Comparison of ENCODE assay signal across 13 cellular contexts in genomic region chr12:116528067-116528466, GRCh38. TPM values are rescaled to one million over a fixed set of nuclear protein-coding genes. Genes with fewer than 3 reads are reported as not detected.
A peak's percentile ranks its signal among the peaks of the same experiment; 100 is the strongest.
DNase-seq lines count a peak whose midpoint lies in the region; ATAC-seq and TF ChIP-seq lines count a peak whose summit lies in the region.
"Had no signal": no experiment of that assay in that cellular context is flagged by ENCODE, and none has a peak within 500 bp of the region (broad histone marks: within the 10 kb centered on the region; RNA-seq: fewer than 3 reads in every experiment).

No MANE protein-coding gene starts in this region.

- H3K4me3 ChIP-seq in adipocyte (ENCODE audit: low read length) (no peak overlapping the region), fibroblast of villous mesenchyme (ENCODE audit: low read depth, low read length) (no peak overlapping the region), tibial nerve (no peak overlapping the region)
- H3K4me3 ChIP-seq: ovary had no signal

- peaks cover 37% of the 10 kb centered on the region for H3K4me1 ChIP-seq in adipocyte (ENCODE audit: control insufficient read depth, insufficient read depth, low read length)
- peaks cover 0 to 62% (median 28%) of the 10 kb centered on the region in 4 donors for H3K4me1 ChIP-seq in tibial nerve

- no peak overlapping the region for H3K9ac ChIP-seq in adipocyte (ENCODE audit: low read length)

- no peak for TF ChIP-seq EP300 in tibial nerve (IDR thresholded peaks at IDR 0.05)

- TF ChIP-seq POLR2A in tibial nerve (IDR thresholded peaks at IDR 0.05) = no peak

- peak overlapping the region; percentile 32 to 79 (median 66) for H3K27ac ChIP-seq in tibial nerve

- H3K36me3 ChIP-seq in adipocyte (ENCODE audit: control insufficient read depth, insufficient read depth, low read length, severe bottlenecking) (no peaks in the 10 kb centered on the region), tibial nerve (no peaks in the 10 kb centered on the region)
- H3K36me3 ChIP-seq: ovary had no signal

- peak; percentile 26 for DNase-seq in HK-2 (ENCODE audit: unreplicated experiment)
- DNase-seq in adipocyte (ENCODE audit: low read depth) = peak; percentile 37
- peak; percentile 33 for DNase-seq in fibroblast of villous mesenchyme (ENCODE audit: low read depth)
- DNase-seq in tibial nerve (ENCODE audit: low spot score in 2 of 2) = no peak
- no peak for DNase-seq in NCI-H226
- DNase-seq in activated CD4-positive, alpha-beta T cell treated with anti-CD3 and anti-CD28 coated beads, Interleukin-2, amount 50 U/mL, for 1 hour = no peak
- no peak for DNase-seq in stimulated activated CD8-positive, alpha-beta memory T cell treated with anti-CD3 and anti-CD28 coated beads, Interleukin-4, amount 100 ng/mL, for 48 hours
- DNase-seq: activated CD4-positive, alpha-beta T cell treated with anti-CD3 and anti-CD28 coated beads for 36 hours; activated effector memory CD4-positive, alpha-beta T cell treated with anti-CD3 and anti-CD28 coated beads, Interleukin-2, amount 50 U/mL, for 16 hours; NCI-H1092; NCI-H524 treated with DMSO at 0.1 percent for 48 hours; ovary had no signal

- H3K27me3 ChIP-seq in adipocyte (replicated peaks; ENCODE audit: control insufficient read depth, insufficient read depth, low read length) (no peaks in the 10 kb centered on the region), tibial nerve (no peaks in the 10 kb centered on the region)
- H3K27me3 ChIP-seq: ovary had no signal

- ATAC-seq in HG03095 (IDR thresholded peaks at IDR 0.05; ENCODE audit: unreplicated experiment) = no peak
- ATAC-seq: activated CD4-positive, alpha-beta T cell treated with anti-CD3 and anti-CD28 coated beads for 36 hours had no signal

- H3K9me3 ChIP-seq in adipocyte (ENCODE audit: control insufficient read depth, low read length) (no peaks in the 10 kb centered on the region), tibial nerve (no peaks in the 10 kb centered on the region)
- H3K9me3 ChIP-seq: ovary had no signal

- TF ChIP-seq CTCF in fibroblast of villous mesenchyme (IDR thresholded peaks at IDR 0.05; ENCODE audit: insufficient read depth, low read depth, low read length) (no peak), tibial nerve (IDR thresholded peaks at IDR 0.05) (no peak)

- WGBS in tibial nerve, 2 donors = 71 to 84% methylated on average over 4 of the region's 4 CpGs

RNA-seq across cellular contexts. Expression of gene MAP1LC3B2, which starts 31.1 kb away (rescaled TPM):
- total RNA-seq in fibroblast of villous mesenchyme (0.32 and 0.43 TPM in 2 replicates), tibial nerve (1 to 10 TPM in 1 of 4 donors, under 1 TPM in 1, not detected in 2; 0.98 to 1.7 TPM)

Comparison
In these comparisons a context has a peak if more than half of its experiments do, and no peak if none do; other contexts are left out.
1. DNase-seq: peak in HK-2 (single experiment), adipocyte (single experiment) and fibroblast of villous mesenchyme (single experiment); none in tibial nerve (0 of 2), NCI-H226 (single experiment), activated CD4-positive, alpha-beta T cell treated with anti-CD3 and anti-CD28 coated beads, Interleukin-2, amount 50 U/mL, for 1 hour (single experiment) and stimulated activated CD8-positive, alpha-beta memory T cell treated with anti-CD3 and anti-CD28 coated beads, Interleukin-4, amount 100 ng/mL, for 48 hours (single experiment).